Comparison of ENCODE assay signal across 8 cellular contexts in the genomic region with DNA sequence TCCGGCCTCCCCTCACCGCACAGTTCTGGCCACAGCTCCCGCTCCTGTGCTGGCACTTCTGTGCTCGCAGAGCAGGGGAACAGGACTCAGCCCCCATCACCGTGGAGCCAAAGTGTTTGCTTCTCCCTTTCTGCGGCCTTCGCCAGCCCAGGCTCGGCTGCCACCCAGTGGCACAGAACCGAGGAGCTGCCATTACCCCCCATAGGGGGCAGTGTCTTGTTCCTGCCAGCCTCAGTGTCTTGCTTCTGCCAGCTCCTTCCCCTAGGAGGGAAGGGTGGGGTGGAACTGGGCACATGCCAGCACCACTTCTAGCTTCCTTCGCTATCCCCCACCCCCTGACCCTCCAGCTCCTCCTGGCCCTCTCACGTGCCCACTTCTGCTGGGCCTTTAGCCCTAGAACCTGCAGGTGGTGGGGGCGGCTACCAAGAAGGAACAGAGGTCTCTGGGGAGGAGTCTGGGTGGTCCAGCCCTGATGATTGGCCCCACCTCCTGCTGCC. TPM values are rescaled to one million over a fixed set of nuclear protein-coding genes. Genes with fewer than 3 reads are reported as not detected.
A peak's percentile ranks its signal among the peaks of the same experiment; 100 is the strongest.
DNase-seq lines count a peak whose midpoint lies in the region; ATAC-seq and TF ChIP-seq lines count a peak whose summit lies in the region.

No MANE protein-coding gene starts in this region.

- no peak overlapping the region for H3K4me3 ChIP-seq in Karpas-422 (ENCODE audit: low read length)
- H3K4me3 ChIP-seq in smooth muscle cell = no peak overlapping the region

- no peaks in the 10 kb centered on the region for H3K9me2 ChIP-seq in Karpas-422 (replicated peaks; ENCODE audit: insufficient read depth, low read length)

- peak; percentile 40 for TF ChIP-seq CTCF in smooth muscle cell (IDR thresholded peaks at IDR 0.05; ENCODE audit: borderline replicate concordance, insufficient read depth, poor library complexity, severe bottlenecking)

- no peaks in the 10 kb centered on the region for H3K9me3 ChIP-seq in Karpas-422 (ENCODE audit: low read length)
- H3K9me3 ChIP-seq in smooth muscle cell (replicated peaks; ENCODE audit: low read depth) = no peaks in the 10 kb centered on the region

- ATAC-seq in HG03469 (IDR thresholded peaks at IDR 0.05; ENCODE audit: unreplicated experiment) = no peak
- ATAC-seq in GM18520 (IDR thresholded peaks at IDR 0.05; ENCODE audit: unreplicated experiment) = no peak

- no peaks in the 10 kb centered on the region for H3K27me3 ChIP-seq in Karpas-422 (ENCODE audit: low read length)
- H3K27me3 ChIP-seq in smooth muscle cell (ENCODE audit: low read depth) = no peaks in the 10 kb centered on the region

- no peak overlapping the region for H3K27ac ChIP-seq in Karpas-422 (ENCODE audit: low read length)
- H3K27ac ChIP-seq in smooth muscle cell (ENCODE audit: low read depth) = no peak overlapping the region

- peaks cover 10% of the 10 kb centered on the region for H3K4me1 ChIP-seq in Karpas-422 (ENCODE audit: low read length)
- peaks cover 4% of the 10 kb centered on the region for H3K4me1 ChIP-seq in smooth muscle cell (ENCODE audit: low read depth)

- peaks cover 7% of the 10 kb centered on the region for H3F3A ChIP-seq in smooth muscle cell (ENCODE audit: low read depth)

- H4K20me1 ChIP-seq in Karpas-422 (ENCODE audit: insufficient read depth, low read depth, low read length) = peaks cover 22% of the 10 kb centered on the region
- peaks cover 38% of the 10 kb centered on the region for H4K20me1 ChIP-seq in smooth muscle cell (ENCODE audit: low read depth)

- DNase-seq in DMS53 (lab: John Stamatoyannopoulos, UW) (peak; percentile 79), Karpas-422 (peak; percentile 82), amniotic epithelial cell (ENCODE audit: low read depth) (peak; percentile 40), hepatic stellate cell (ENCODE audit: low spot score) (peak; percentile 85), smooth muscle cell (lab: John Stamatoyannopoulos, UW; ENCODE audit: unreplicated experiment) (no peak), NCI-H187 treated with DMSO at 0.1 percent for 48 hours (lab: John Stamatoyannopoulos, UW) (no peak)

- 84% methylated on average over 10 of the region's 12 CpGs for WGBS in smooth muscle cell (ENCODE audit: low lambda C conversion rate)

- H3K4me2 ChIP-seq in Karpas-422 (ENCODE audit: low read depth, low read length, poor library complexity, severe bottlenecking) (no peak overlapping the region), smooth muscle cell (no peak overlapping the region)

- peaks cover 16% of the 10 kb centered on the region for H3K36me3 ChIP-seq in Karpas-422 (ENCODE audit: insufficient read depth, low read length)
- no peaks in the 10 kb centered on the region for H3K36me3 ChIP-seq in smooth muscle cell (ENCODE audit: low read depth)

- H3K9ac ChIP-seq in Karpas-422 (ENCODE audit: low read length) (no peak overlapping the region), smooth muscle cell (ENCODE audit: low read depth) (no peak overlapping the region)

- peaks cover 13% of the 10 kb centered on the region for H3K79me2 ChIP-seq in Karpas-422 (ENCODE audit: low read length)
- H3K79me2 ChIP-seq in smooth muscle cell (ENCODE audit: low read depth) = peaks cover 12% of the 10 kb centered on the region

- H2AFZ ChIP-seq in Karpas-422 (ENCODE audit: low read length) (no peak overlapping the region), smooth muscle cell (ENCODE audit: low read depth) (no peak overlapping the region)

RNA-seq across cellular contexts. Expression of a gene that starts 0.6 kb away (rescaled TPM):
- total RNA-seq in Karpas-422 (2014; rRNA removed; shearing (Covaris generic); ENCODE audit: low replicate concordance) = 0.82 and 5.6 TPM in 2 replicates
- total RNA-seq in smooth muscle cell = 3.8 and 6.7 TPM in 2 replicates
- polyA plus RNA-seq in smooth muscle cell = 2.2 and 7.8 TPM in 2 replicates

RNA-seq across cellular contexts. Expression of a gene that starts 6.3 kb away (rescaled TPM):
- 109 and 171 TPM in 2 replicates for total RNA-seq in Karpas-422 (2014; rRNA removed; shearing (Covaris generic); ENCODE audit: low replicate concordance)
- 50.1 and 53.8 TPM in 2 replicates for total RNA-seq in smooth muscle cell
- polyA plus RNA-seq in smooth muscle cell = 49.9 and 60.9 TPM in 2 replicates

RNA-seq across cellular contexts. Expression of a gene that starts 8.3 kb away (rescaled TPM):
- total RNA-seq in Karpas-422 (2014; rRNA removed; shearing (Covaris generic); ENCODE audit: low replicate concordance) = not detected in 2 replicates
- not detected in 2 replicates for total RNA-seq in smooth muscle cell
- 0.51 and 0.84 TPM in 2 replicates for polyA plus RNA-seq in smooth muscle cell

RNA-seq across cellular contexts. Expression of a gene that starts 14.5 kb away (rescaled TPM):
- total RNA-seq in Karpas-422 (2014; rRNA removed; shearing (Covaris generic); ENCODE audit: low replicate concordance) = 6.8 and 16.9 TPM in 2 replicates
- 24.0 and 31.8 TPM in 2 replicates for total RNA-seq in smooth muscle cell
- 24.7 and 28.5 TPM in 2 replicates for polyA plus RNA-seq in smooth muscle cell

RNA-seq across cellular contexts. Expression of a gene that starts 27.9 kb away (rescaled TPM):
- 0.15 and 1.8 TPM in 2 replicates for total RNA-seq in Karpas-422 (2014; rRNA removed; shearing (Covaris generic); ENCODE audit: low replicate concordance)
- total RNA-seq in smooth muscle cell = 13.9 and 33.0 TPM in 2 replicates
- 36.4 and 47.8 TPM in 2 replicates for polyA plus RNA-seq in smooth muscle cell

Comparison
In these comparisons a context has a peak if more than half of its experiments do, and no peak if none do; other contexts are left out.
1. DNase-seq: peak in DMS53 (single experiment), Karpas-422 (single experiment), amniotic epithelial cell (single experiment) and hepatic stellate cell (single experiment); none in smooth muscle cell (single experiment) and NCI-H187 treated with DMSO at 0.1 percent for 48 hours (single experiment).